In genomic region chr6:35474129-35474977, GRCh38 we compare ENCODE assay signal across 12 cellular contexts. TPM values are rescaled to one million over a fixed set of nuclear protein-coding genes. Genes with fewer than 3 reads are reported as not detected.
A peak's percentile ranks its signal among the peaks of the same experiment; 100 is the strongest.
DNase-seq lines count a peak whose midpoint lies in the region; ATAC-seq and TF ChIP-seq lines count a peak whose summit lies in the region.
"Had no signal": no experiment of that assay in that cellular context is flagged by ENCODE, and none has a peak within 500 bp of the region (broad histone marks: within the 10 kb centered on the region; RNA-seq: fewer than 3 reads in every experiment).

No MANE protein-coding gene starts in this region.

- DNase-seq in AG04450 (ENCODE audit: low read depth, low spot score), result no peak
- DNase-seq in GM12865 (ENCODE audit: low read depth), result peak; percentile 52
- DNase-seq in Ammon's horn (ENCODE audit: low spot score), result no peak
- no peak for DNase-seq in tibial nerve (ENCODE audit: low spot score in 2 of 2)
- DNase-seq in NCI-H2196 treated with DMSO at 0.1 percent for 48 hours (lab: John Stamatoyannopoulos, UW; ENCODE audit: unreplicated experiment), result no peak
- DNase-seq: NCI-H1417, pancreas, transverse colon had no signal

- H3K4me3 ChIP-seq in AG04450 (ENCODE audit: low read depth, low read length) (no peak overlapping the region), GM12865 (ENCODE audit: low read depth, low read length) (no peak overlapping the region), gastroesophageal sphincter (no peak overlapping the region), tibial nerve (no peak overlapping the region)
- H3K4me3 ChIP-seq: pancreas, transverse colon had no signal

- POLR2A ChIA-PET in AG04450 (lab: Yijun Ruan, JAX), result interaction anchor here (0.6 to 1.8 kb wide), 5 partner anchors 11 to 187 kb away, joined by 3 to 21 read pairs (median 6); partner anchors contain the start of gene TEAD3

- TF ChIP-seq EP300 in gastroesophageal sphincter (IDR thresholded peaks at IDR 0.05) (no peak), tibial nerve (IDR thresholded peaks at IDR 0.05) (no peak)

- ATAC-seq in gastroesophageal sphincter (no peak), HG02973 (IDR thresholded peaks at IDR 0.05; ENCODE audit: unreplicated experiment) (no peak)

- no peak for TF ChIP-seq CTCF in AG04450 (IDR thresholded peaks at IDR 0.05; ENCODE audit: low read depth, low read length)
- TF ChIP-seq CTCF in GM12865 (IDR thresholded peaks at IDR 0.05; ENCODE audit: insufficient read depth, low read depth, low read length, missing control alignments), result no peak
- no peak for TF ChIP-seq CTCF in gastroesophageal sphincter (IDR thresholded peaks at IDR 0.05)
- TF ChIP-seq CTCF in tibial nerve (IDR thresholded peaks at IDR 0.05), result no peak

- CTCF ChIA-PET in AG04450 (lab: Charles Lee), result no interaction called here

- WGBS in gastroesophageal sphincter (ENCODE audit: low coverage in 1 of 2), 2 donors, result no CpG with 5 or more reads among the region's 14 CpGs
- WGBS in tibial nerve, 2 donors, result 84 to 85% methylated on average over 13 to 14 of the region's 14 CpGs

- peak overlapping the region; percentile 39 for H3K27ac ChIP-seq in AG04450 (ENCODE audit: low read depth, low read length)
- peak overlapping the region in 3 of 4 donors; percentile 8 to 34 (median 33) for H3K27ac ChIP-seq in gastroesophageal sphincter
- no peak overlapping the region for H3K27ac ChIP-seq in tibial nerve
- H3K27ac ChIP-seq: pancreas had no signal

- H3K27me3 ChIP-seq in AG04450 (ENCODE audit: control insufficient read depth, insufficient read depth, low read length), result no peaks in the 10 kb centered on the region
- H3K27me3 ChIP-seq in gastroesophageal sphincter, result no peaks in the 10 kb centered on the region
- no peaks in the 10 kb centered on the region for H3K27me3 ChIP-seq in tibial nerve
- H3K27me3 ChIP-seq: pancreas, transverse colon had no signal

- H3K4me1 ChIP-seq in gastroesophageal sphincter, result peaks cover 0 to 56% (median 0%) of the 10 kb centered on the region in 3 donors
- H3K4me1 ChIP-seq in tibial nerve, result peaks cover 0 to 31% (median 2%) of the 10 kb centered on the region in 4 donors

- TF ChIP-seq POLR2A in Raji (IDR thresholded peaks at IDR 0.05; ENCODE audit: insufficient read depth, low read depth, low read length) (peak; percentile 47; the same call in 1 of the 2 replicates), gastroesophageal sphincter (IDR thresholded peaks at IDR 0.05) (no peak), tibial nerve (IDR thresholded peaks at IDR 0.05) (no peak)

- peaks cover 0 to 98% of the 10 kb centered on the region in 2 donors for H3K36me3 ChIP-seq in gastroesophageal sphincter
- H3K36me3 ChIP-seq in tibial nerve, result peaks cover 2 to 91% (median 6%) of the 10 kb centered on the region in 3 donors

- H3K9me3 ChIP-seq in AG04450 (ENCODE audit: control insufficient read depth, insufficient read depth, low read length) (no peaks in the 10 kb centered on the region), gastroesophageal sphincter (no peaks in the 10 kb centered on the region), tibial nerve (no peaks in the 10 kb centered on the region)
- H3K9me3 ChIP-seq: pancreas, transverse colon had no signal

RNA-seq across cellular contexts. Expression of gene RPL10A, which starts 6.2 kb away (rescaled TPM):
- 2,636 and 2,921 TPM in 2 replicates for polyA plus RNA-seq in AG04450 (2011; rRNA removed)
- polyA minus RNA-seq in AG04450 (2011; rRNA and poly(A)+ RNA removed), result 853 and 1,025 TPM in 2 replicates
- 1,000 to 10,000 TPM in 3 of 4 donors, 100 to 1,000 TPM in 1; 870 to 1,936 (median 1,411) TPM for total RNA-seq in gastroesophageal sphincter
- total RNA-seq in tibial nerve, result 1,000 to 10,000 TPM in 3 of 4 donors, 100 to 1,000 TPM in 1; 952 to 1,436 (median 1,121) TPM

RNA-seq across cellular contexts. Expression of gene FANCE, which starts 22.2 kb away (rescaled TPM):
- polyA plus RNA-seq in AG04450 (2011; rRNA removed), result 7.0 and 7.1 TPM in 2 replicates
- polyA minus RNA-seq in AG04450 (2011; rRNA and poly(A)+ RNA removed), result 7.9 and 10.2 TPM in 2 replicates
- total RNA-seq in gastroesophageal sphincter (1 to 10 TPM; 2.6 to 5.0 (median 3.8) TPM), tibial nerve (1 to 10 TPM; 8.1 to 9.6 (median 8.4) TPM)

RNA-seq across cellular contexts. Expression of gene TEAD3, which starts 22.5 kb away (rescaled TPM):
- polyA plus RNA-seq in AG04450 (2011; rRNA removed), result 16.6 and 22.8 TPM in 2 replicates
- 11.8 and 14.9 TPM in 2 replicates for polyA minus RNA-seq in AG04450 (2011; rRNA and poly(A)+ RNA removed)
- total RNA-seq in gastroesophageal sphincter (100 to 1,000 TPM in 1 of 4 donors, 10 to 100 TPM in 3; 58.3 to 122 (median 72.5) TPM), tibial nerve (10 to 100 TPM in 3 of 4 donors, 1 to 10 TPM in 1; 9.8 to 20.1 (median 13.6) TPM)

RNA-seq across cellular contexts. Expression of gene TULP1, which starts 38.3 kb away (rescaled TPM):
- not detected in 2 replicates for polyA plus RNA-seq in AG04450 (2011; rRNA removed)
- not detected in 2 replicates for polyA minus RNA-seq in AG04450 (2011; rRNA and poly(A)+ RNA removed)
- total RNA-seq in gastroesophageal sphincter (under 1 TPM in 1 of 4 donors, not detected in 3; 0.89 TPM), tibial nerve (under 1 TPM in 1 of 4 donors, not detected in 3; 0.60 TPM)
- total RNA-seq: cardiac septum, pancreas, transverse colon had no signal

Comparison
In these comparisons a context has a peak if more than half of its experiments do, and no peak if none do; other contexts are left out.
1. H3K27ac ChIP-seq: peak in AG04450 (single experiment) and gastroesophageal sphincter (3 of 4); none in tibial nerve (0 of 4).